Comparison of ENCODE assay signal across 9 cellular contexts in genomic region chr1:193827516-193827915, GRCh38.
"Had no signal": no experiment of that assay in that cellular context is flagged by ENCODE, and none has a peak within 500 bp of the region (broad histone marks: within the 10 kb centered on the region; RNA-seq: fewer than 3 reads in every experiment).

No MANE protein-coding gene starts in this region.

- H3K4me1 Mint-ChIP-seq: GM23338, H9 had no signal

- DNase-seq: H9, HCEC 1CT, IMR-90, KG1 had no signal

- H2AFZ ChIP-seq: GM23338 had no signal

- H3K4me3 ChIP-seq: GM23338, K562 had no signal

- ATAC-seq: GM23338, K562 had no signal

- H3K27ac Mint-ChIP-seq: GM23338, H9 had no signal

- H3K4me3 Mint-ChIP-seq: GM23338, H9 had no signal

- H3K27ac ChIP-seq: HL-60 had no signal

- H3K4me2 ChIP-seq: GM23338 had no signal

- FAIRE-seq: H1, H54, K562 had no signal
